ENCODE assay signal across 1 cellular context in genomic region chr9:108864446-108864845, GRCh38.
TF ChIP-seq lines count a peak whose summit lies in the region.

No MANE protein-coding gene starts in this region.

TF ChIP-seq in GM23338, 12 proteins besides CTCF, POLR2A, EP300 and RAD21 (continued from another document):
- TF ChIP-seq ZNF462 (CRISPR knock-in tag; IDR thresholded peaks at IDR 0.05) = no peak
